ENCODE assay signal across 1 cellular context in genomic region chr4:118759481-118759880, GRCh38.
TF ChIP-seq lines count a peak whose summit lies in the region.

No MANE protein-coding gene starts in this region.

TF ChIP-seq in IMR-90, 13 proteins besides CTCF, POLR2A, EP300 and RAD21:
- TF ChIP-seq MXI1 (IDR thresholded peaks at IDR 0.05; ENCODE audit: borderline replicate concordance, low read depth, low read length) (no peak), MAFK (IDR thresholded peaks at IDR 0.05; ENCODE audit: low read depth, low read length) (no peak), SMC3 (IDR thresholded peaks at IDR 0.05; ENCODE audit: low read depth, low read length) (no peak), RCOR1 (IDR thresholded peaks at IDR 0.05; ENCODE audit: insufficient replicate concordance, low read length) (no peak), RFX5 (IDR thresholded peaks at IDR 0.05; ENCODE audit: low read depth, low read length) (no peak), BHLHE40 (IDR thresholded peaks at IDR 0.05; ENCODE audit: low read depth, low read length) (no peak), FOS (IDR thresholded peaks at IDR 0.05; ENCODE audit: low read depth, low read length) (no peak), USF2 (IDR thresholded peaks at IDR 0.05; ENCODE audit: low read depth, low read length) (no peak), NFE2L2 (IDR thresholded peaks at IDR 0.05; ENCODE audit: low read depth, low read length) (no peak), CEBPB (IDR thresholded peaks at IDR 0.05; ENCODE audit: low read depth, low read length) (no peak), CHD1 (IDR thresholded peaks at IDR 0.05; ENCODE audit: low read depth, low read length) (no peak), MAZ (IDR thresholded peaks at IDR 0.05; ENCODE audit: borderline replicate concordance, low read depth, low read length) (no peak), ELK1 (IDR thresholded peaks at IDR 0.05; ENCODE audit: borderline replicate concordance, low read depth, low read length) (no peak)
